10 cellular contexts compared by ENCODE assay signal in genomic region chr3:153210116-153210515, GRCh38. TPM values are rescaled to one million over a fixed set of nuclear protein-coding genes. Genes with fewer than 3 reads are reported as not detected.
DNase-seq lines count a peak whose midpoint lies in the region; ATAC-seq and TF ChIP-seq lines count a peak whose summit lies in the region.
"Had no signal": no experiment of that assay in that cellular context is flagged by ENCODE, and none has a peak within 500 bp of the region (broad histone marks: within the 10 kb centered on the region; RNA-seq: fewer than 3 reads in every experiment).

No MANE protein-coding gene starts in this region.

- no peaks in the 10 kb centered on the region for H3K9me3 ChIP-seq in PC-9 (ENCODE audit: insufficient read depth, low read depth)
- H3K9me3 ChIP-seq in fibroblast of lung (ENCODE audit: control insufficient read depth, insufficient read depth, low read depth, low read length) = no peaks in the 10 kb centered on the region
- no peaks in the 10 kb centered on the region for H3K9me3 ChIP-seq in smooth muscle cell (replicated peaks; ENCODE audit: low read depth)
- H3K9me3 ChIP-seq in right lobe of liver = no peaks in the 10 kb centered on the region

- intact Hi-C loops in PC-9 (cut with micrococcal nuclease; ENCODE audit: unreplicated experiment) (loop anchor here (2.0 kb wide), 1 partner anchor 71 kb away; no protein-coding TSS in a partner anchor), right lobe of liver (cut with DNase I) (no loop called here)

- no peaks in the 10 kb centered on the region for H3K9me3 Mint-ChIP-seq in activated naive CD4-positive, alpha-beta T cell treated with anti-CD3 and anti-CD28 coated beads, Interleukin-2, amount 50 U/mL, for 24 hours

- H3K27ac ChIP-seq in PC-9 (peak overlapping the region; percentile 84), fibroblast of lung (ENCODE audit: insufficient read depth, low read length) (peak overlapping the region; percentile 38), smooth muscle cell (ENCODE audit: low read depth) (peak overlapping the region; percentile 21), right lobe of liver (no peak overlapping the region)

- no TSS peak for BruUV-seq in PC-9 (replicated peaks; lab: Mats Ljungman, UMichigan)

- no peak for TF ChIP-seq POLR2A in right lobe of liver (IDR thresholded peaks at IDR 0.05)

- peaks cover 27% of the 10 kb centered on the region for H3F3A ChIP-seq in PC-9 (ENCODE audit: insufficient read depth, low read depth)
- H3F3A ChIP-seq in smooth muscle cell (ENCODE audit: low read depth) = no peaks in the 10 kb centered on the region

- ATAC-seq in right lobe of liver (no peak), HG03280 (IDR thresholded peaks at IDR 0.05; ENCODE audit: unreplicated experiment) (no peak)

- H3K9me2 ChIP-seq in PC-9 (ENCODE audit: insufficient read depth) = no peaks in the 10 kb centered on the region

- H3K4me1 ChIP-seq in PC-9 (replicated peaks; ENCODE audit: insufficient read depth) (peaks cover 34% of the 10 kb centered on the region), fibroblast of lung (ENCODE audit: control insufficient read depth, extremely low read depth, insufficient read depth, low read length) (peaks cover 7% of the 10 kb centered on the region), smooth muscle cell (ENCODE audit: low read depth) (peaks cover 14% of the 10 kb centered on the region), right lobe of liver (no peaks in the 10 kb centered on the region)

- peak overlapping the region; percentile 74 for H3K4me3 Mint-ChIP-seq in activated naive CD4-positive, alpha-beta T cell treated with anti-CD3 and anti-CD28 coated beads, Interleukin-2, amount 50 U/mL, for 24 hours

- H3K36me3 ChIP-seq in PC-9 (ENCODE audit: low read depth) = no peaks in the 10 kb centered on the region
- H3K36me3 ChIP-seq in fibroblast of lung (ENCODE audit: control insufficient read depth, insufficient read depth, low read length) = no peaks in the 10 kb centered on the region
- H3K36me3 ChIP-seq in smooth muscle cell (ENCODE audit: low read depth) = no peaks in the 10 kb centered on the region
- H3K36me3 ChIP-seq in right lobe of liver = no peaks in the 10 kb centered on the region

- H3K4me1 Mint-ChIP-seq in activated naive CD4-positive, alpha-beta T cell treated with anti-CD3 and anti-CD28 coated beads, Interleukin-2, amount 50 U/mL, for 24 hours = peaks cover 58% of the 10 kb centered on the region

- TF ChIP-seq CTCF in PC-9 (conservative IDR thresholded peaks at IDR 0.05) = no peak
- peak in 1 of 2 donors; percentile 23 for TF ChIP-seq CTCF in fibroblast of lung (conservative IDR thresholded peaks at IDR 0.05 in 1 of 2, IDR thresholded peaks at IDR 0.05 in 1 of 2; ENCODE audit: low read depth in 1 of 2, low read length in 2 of 2)
- no peak for TF ChIP-seq CTCF in smooth muscle cell (IDR thresholded peaks at IDR 0.05; ENCODE audit: borderline replicate concordance, insufficient read depth, poor library complexity, severe bottlenecking)
- TF ChIP-seq CTCF in right lobe of liver (IDR thresholded peaks at IDR 0.05) = no peak

- peak overlapping the region; percentile 35; the same call in 1 of the 2 replicates for H3K4me3 ChIP-seq in PC-9
- no peak overlapping the region for H3K4me3 ChIP-seq in fibroblast of lung (replicated peaks in 1 of 4; ENCODE audit: control extremely low read depth in 1 of 4, insufficient read depth in 1 of 4, low read depth in 3 of 4, low read length in 4 of 4)
- no peak overlapping the region for H3K4me3 ChIP-seq in smooth muscle cell
- H3K4me3 ChIP-seq in right lobe of liver = no peak overlapping the region

- H3K27me3 Mint-ChIP-seq in activated naive CD4-positive, alpha-beta T cell treated with anti-CD3 and anti-CD28 coated beads, Interleukin-2, amount 50 U/mL, for 24 hours = no peaks in the 10 kb centered on the region

- POLR2A ChIA-PET in PC-9 (lab: Charles Lee; ENCODE audit: unreplicated experiment) = interaction anchor here (0.5 to 1.1 kb wide), 5 partner anchors 11 to 335 kb away, joined by 3 to 32 read pairs (median 5); no protein-coding TSS in a partner anchor

- peak overlapping the region; percentile 66 for H3K4me2 ChIP-seq in PC-9
- peak overlapping the region; percentile 54 for H3K4me2 ChIP-seq in fibroblast of lung (ENCODE audit: extremely low read depth, insufficient read depth, low read length)
- H3K4me2 ChIP-seq in smooth muscle cell = peak overlapping the region; percentile 47

- H3K27me3 ChIP-seq in PC-9 (ENCODE audit: insufficient read depth, low read depth) = no peaks in the 10 kb centered on the region
- no peaks in the 10 kb centered on the region for H3K27me3 ChIP-seq in fibroblast of lung (ENCODE audit: control insufficient read depth, insufficient read depth, low read length)
- H3K27me3 ChIP-seq in smooth muscle cell (ENCODE audit: low read depth) = no peaks in the 10 kb centered on the region
- H3K27me3 ChIP-seq in right lobe of liver = no peaks in the 10 kb centered on the region

- H3K9ac ChIP-seq in fibroblast of lung (ENCODE audit: insufficient read depth, low read length) (no peak overlapping the region), smooth muscle cell (ENCODE audit: low read depth) (no peak overlapping the region)

- no peaks in the 10 kb centered on the region for H4K20me1 ChIP-seq in PC-9 (ENCODE audit: insufficient read depth)
- no peaks in the 10 kb centered on the region for H4K20me1 ChIP-seq in fibroblast of lung (ENCODE audit: control insufficient read depth, extremely low read depth, insufficient read depth, low read length)
- H4K20me1 ChIP-seq in smooth muscle cell (ENCODE audit: low read depth) = no peaks in the 10 kb centered on the region

- WGBS in smooth muscle cell (ENCODE audit: low lambda C conversion rate) = 47% methylated on average over 3 of the region's 3 CpGs
- 55% methylated on average over 3 of the region's 3 CpGs for WGBS in right lobe of liver (ENCODE audit: insufficient coverage, low coverage, low lambda C conversion rate, missing lambda C conversion rate)

- H3K36me3 Mint-ChIP-seq in activated naive CD4-positive, alpha-beta T cell treated with anti-CD3 and anti-CD28 coated beads, Interleukin-2, amount 50 U/mL, for 24 hours = no peaks in the 10 kb centered on the region

- H2AFZ ChIP-seq in PC-9 (peak overlapping the region; percentile 73), fibroblast of lung (ENCODE audit: low read length) (no peak overlapping the region), smooth muscle cell (ENCODE audit: low read depth) (no peak overlapping the region)

- no peak overlapping the region for H3K27ac Mint-ChIP-seq in activated naive CD4-positive, alpha-beta T cell treated with anti-CD3 and anti-CD28 coated beads, Interleukin-2, amount 50 U/mL, for 24 hours

- H3K79me2 ChIP-seq in PC-9 (ENCODE audit: low read depth) (no peaks in the 10 kb centered on the region), fibroblast of lung (ENCODE audit: control insufficient read depth, insufficient read depth, low read length) (no peaks in the 10 kb centered on the region), smooth muscle cell (ENCODE audit: low read depth) (no peaks in the 10 kb centered on the region)

- CTCF ChIA-PET in PC-9 (lab: Charles Lee) = interaction anchor here (0.6 to 0.7 kb wide), 2 partner anchors 387 to 460 kb away, joined by 3 to 23 read pairs; no protein-coding TSS in a partner anchor

- no peak for DNase-seq in activated naive CD4-positive, alpha-beta T cell treated with Interleukin-2 at 50 U/mL for 16 hours
- DNase-seq in PC-9 (peak; percentile 16 to 59), fibroblast of lung (ENCODE audit: low read depth in 2 of 2) (peak; percentile 6 to 38), smooth muscle cell (lab: John Stamatoyannopoulos, UW; ENCODE audit: unreplicated experiment) (no peak), right lobe of liver (no peak), GOT3 (lab: John Stamatoyannopoulos, UW) (no peak)
- DNase-seq: NCI-H2029; stimulated activated CD4-positive, alpha-beta T cell treated with anti-CD3 and anti-CD28 coated beads, Interleukin-1b, Interleukin-23, amount 100 ng/mL, for 48 hours had no signal

RNA-seq across cellular contexts. Expression of gene RAP2B, which starts 48.1 kb away (rescaled TPM):
- total RNA-seq in PC-9 (2021) = 31.1 and 38.2 TPM in 2 replicates
- 24.4 and 27.1 TPM in 2 replicates for total RNA-seq in fibroblast of lung
- polyA plus RNA-seq in fibroblast of lung = 8.7 and 10.5 TPM in 2 replicates
- 10.1 and 13.5 TPM in 2 replicates for polyA plus RNA-seq in fibroblast of lung (2012)
- polyA minus RNA-seq in fibroblast of lung (ENCODE audit: low replicate concordance) = 6.4 and 7.7 TPM in 2 replicates
- total RNA-seq in smooth muscle cell = 29.0 and 29.2 TPM in 2 replicates
- polyA plus RNA-seq in smooth muscle cell = 10.7 and 21.7 TPM in 2 replicates
- total RNA-seq in right lobe of liver = 10 to 100 TPM in 1 of 6 experiments, 1 to 10 TPM in 5; 2.4 to 17.6 (median 4.5) TPM

Comparison
In these comparisons a context has a peak if more than half of its experiments do, and no peak if none do; other contexts are left out.
1. DNase-seq: peak in PC-9 (2 of 2) and fibroblast of lung (2 of 2); none in activated naive CD4-positive, alpha-beta T cell treated with Interleukin-2 at 50 U/mL for 16 hours (single experiment), smooth muscle cell (single experiment), right lobe of liver (0 of 3) and GOT3 (single experiment).
2. H3K27ac ChIP-seq: peak in PC-9 (single experiment), fibroblast of lung (single experiment) and smooth muscle cell (single experiment); none in right lobe of liver (0 of 3).
3. Peak in every context shown above with its lines, with median percentiles within 50 percentile points of each other: H3K4me2 ChIP-seq.